13 cellular contexts compared by ENCODE assay signal in genomic region chr10:75417522-75417927, GRCh38. TPM values are rescaled to one million over a fixed set of nuclear protein-coding genes. Genes with fewer than 3 reads are reported as not detected.
A peak's percentile ranks its signal among the peaks of the same experiment; 100 is the strongest.
DNase-seq lines count a peak whose midpoint lies in the region; ATAC-seq and TF ChIP-seq lines count a peak whose summit lies in the region.
"Had no signal": no experiment of that assay in that cellular context is flagged by ENCODE, and none has a peak within 500 bp of the region (broad histone marks: within the 10 kb centered on the region; RNA-seq: fewer than 3 reads in every experiment).

No MANE protein-coding gene starts in this region.

- H3K23ac ChIP-seq in mesendoderm (ENCODE audit: low read length), result no peak overlapping the region

- no peak overlapping the region for H2AFZ ChIP-seq in smooth muscle cell (ENCODE audit: low read depth)

- no peaks in the 10 kb centered on the region for H3K79me2 ChIP-seq in mesendoderm (ENCODE audit: control insufficient read depth, insufficient read depth, low read length)
- no peaks in the 10 kb centered on the region for H3K79me2 ChIP-seq in smooth muscle cell (ENCODE audit: low read depth)

- H3K36me3 ChIP-seq in mesendoderm (ENCODE audit: control insufficient read depth, insufficient read depth, low read length) (no peaks in the 10 kb centered on the region), smooth muscle cell (ENCODE audit: low read depth) (no peaks in the 10 kb centered on the region)
- H3K36me3 ChIP-seq: BLaER1 had no signal

- H3K9ac ChIP-seq in mesendoderm (ENCODE audit: low read length) (no peak overlapping the region), smooth muscle cell (ENCODE audit: low read depth) (no peak overlapping the region)
- H3K9ac ChIP-seq: BLaER1 had no signal

- CTCF ChIA-PET in WTC11 (lab: Charles Lee), result interaction anchor here (0.6 to 1.3 kb wide), 2 partner anchors 18 to 125 kb away, joined by 3 to 7 read pairs; no protein-coding TSS in a partner anchor

- H3K4me3 ChIP-seq in mesendoderm (ENCODE audit: low read length) (no peak overlapping the region), smooth muscle cell (no peak overlapping the region)
- H3K4me3 ChIP-seq: BLaER1 had no signal

- H3K36me3 Mint-ChIP-seq in WTC11, result no peaks in the 10 kb centered on the region

- DNase-seq in Daoy (ENCODE audit: low read depth) (peak; percentile 48), NCI-H146 treated with DMSO at 0.1 percent for 48 hours (lab: John Stamatoyannopoulos, UW; ENCODE audit: unreplicated experiment) (peak; percentile 75), WTC11 (ENCODE audit: low spot score) (peak; percentile 67), mesendoderm (peak; percentile 95), 8988T (no peak), smooth muscle cell (lab: John Stamatoyannopoulos, UW; ENCODE audit: unreplicated experiment) (no peak), NOMO-1 treated with DMSO at 0.1 percent for 48 hours (lab: John Stamatoyannopoulos, UW; ENCODE audit: unreplicated experiment) (no peak)
- DNase-seq: activated CD4-positive, alpha-beta T cell treated with anti-CD3 and anti-CD28 coated beads, Interleukin-2, amount 50 U/mL, for 48 hours; stimulated activated CD4-positive, alpha-beta T cell treated with anti-CD3 and anti-CD28 coated beads, Interleukin-15, amount 100 ng/mL, for 24 hours; T1000 had no signal

- H4K8ac ChIP-seq in mesendoderm (ENCODE audit: low read depth, low read length), result no peak overlapping the region

- H3K27me3 ChIP-seq in mesendoderm (ENCODE audit: insufficient read depth, low read length, poor library complexity) (peaks cover 32% of the 10 kb centered on the region), smooth muscle cell (ENCODE audit: low read depth) (peaks cover 50% of the 10 kb centered on the region)
- H3K27me3 ChIP-seq: BLaER1 had no signal

- H2BK120ac ChIP-seq in mesendoderm (ENCODE audit: low read depth, low read length), result no peak overlapping the region

- no peak overlapping the region for H3K18ac ChIP-seq in mesendoderm (ENCODE audit: low read length)

- H4K5ac ChIP-seq in mesendoderm (ENCODE audit: low read length), result no peak overlapping the region

- H3K27me3 Mint-ChIP-seq in WTC11 (ENCODE audit: low read depth), result peaks cover 100% of the 10 kb centered on the region

- no peaks in the 10 kb centered on the region for H3K79me1 ChIP-seq in mesendoderm (ENCODE audit: low read length)

- no peaks in the 10 kb centered on the region for H4K20me1 ChIP-seq in smooth muscle cell (ENCODE audit: low read depth)
- H4K20me1 ChIP-seq: BLaER1 had no signal

- TF ChIP-seq CTCF in WTC11 (IDR thresholded peaks at IDR 0.05) (no peak), smooth muscle cell (IDR thresholded peaks at IDR 0.05; ENCODE audit: borderline replicate concordance, insufficient read depth, poor library complexity, severe bottlenecking) (no peak)

- H3K9me3 ChIP-seq in smooth muscle cell (replicated peaks; ENCODE audit: low read depth), result no peaks in the 10 kb centered on the region
- H3K9me3 ChIP-seq: BLaER1 had no signal

- H3K4me3 Mint-ChIP-seq in WTC11, result no peak overlapping the region

- POLR2A ChIA-PET in WTC11 (lab: Charles Lee), result no interaction called here

- H3F3A ChIP-seq in smooth muscle cell (ENCODE audit: low read depth), result no peaks in the 10 kb centered on the region

- no peak overlapping the region for H2BK15ac ChIP-seq in mesendoderm (replicated peaks; ENCODE audit: low read depth)

- H3K4me1 ChIP-seq in mesendoderm (ENCODE audit: control insufficient read depth, low read depth, low read length), result peaks cover 4% of the 10 kb centered on the region
- H3K4me1 ChIP-seq in smooth muscle cell (ENCODE audit: low read depth), result no peaks in the 10 kb centered on the region
- H3K4me1 ChIP-seq: BLaER1 had no signal

- peaks cover 20% of the 10 kb centered on the region for H3K4me1 Mint-ChIP-seq in WTC11

- no peak overlapping the region for H3K27ac Mint-ChIP-seq in WTC11

- H3K9me3 Mint-ChIP-seq in WTC11, result no peaks in the 10 kb centered on the region

- H3K4me2 ChIP-seq in mesendoderm (ENCODE audit: low read length) (no peak overlapping the region), smooth muscle cell (no peak overlapping the region)
- H3K4me2 ChIP-seq: BLaER1 had no signal

- H2BK5ac ChIP-seq in mesendoderm (ENCODE audit: low read length), result no peak overlapping the region

- H3K27ac ChIP-seq in mesendoderm (ENCODE audit: low read depth, low read length), result no peak overlapping the region
- H3K27ac ChIP-seq in smooth muscle cell (ENCODE audit: low read depth), result no peak overlapping the region
- H3K27ac ChIP-seq: BLaER1 had no signal

- peak; percentile 97 for ATAC-seq in WTC11
- ATAC-seq: left lobe of liver had no signal

- H3K56ac ChIP-seq in mesendoderm (ENCODE audit: low read length), result no peak overlapping the region

- H2AK5ac ChIP-seq in mesendoderm (ENCODE audit: low read length), result no peak overlapping the region

- WGBS in mesendoderm (ENCODE audit: extremely low coverage, insufficient coverage, low lambda C conversion rate), result no CpG with 5 or more reads among the region's 5 CpGs
- 13% methylated on average over 5 of the region's 5 CpGs for WGBS in smooth muscle cell (ENCODE audit: low lambda C conversion rate)

- no peak overlapping the region for H3K4ac ChIP-seq in mesendoderm (ENCODE audit: low read depth, low read length)

TF ChIP-seq in WTC11, 78 proteins besides CTCF, POLR2A, EP300 and RAD21:
- no peak for TF ChIP-seq NR1H2 (CRISPR knock-in tag; IDR thresholded peaks at IDR 0.05)
- 0 out of 2 replicates have a peak, but pooled peaks have one; percentile 40 for TF ChIP-seq TEAD1 (CRISPR knock-in tag; IDR thresholded peaks at IDR 0.05)
- TF ChIP-seq FOXK1 (CRISPR knock-in tag; IDR thresholded peaks at IDR 0.05), result peak; percentile 75; the same call in 1 of the 2 replicates
- no peak for TF ChIP-seq GABPB1 (CRISPR knock-in tag; IDR thresholded peaks at IDR 0.05)
- no peak for TF ChIP-seq MAX (CRISPR knock-in tag; IDR thresholded peaks at IDR 0.05)
- TF ChIP-seq FOXP4 (CRISPR knock-in tag; IDR thresholded peaks at IDR 0.05), result 0 out of 2 replicates have a peak, but pooled peaks have one; percentile 44

RNA-seq across cellular contexts. Expression of gene LRMDA, which starts 13.9 kb away (rescaled TPM):
- 1.6 TPM in 1 of 2 replicates, not detected in the other for total RNA-seq in Daoy (2014; rRNA removed; shearing (Covaris generic))
- 0.48 to 0.92 TPM (median 0.78 TPM) in 3 replicates for total RNA-seq in WTC11 (2021)
- 0.17 TPM for polyA plus RNA-seq in mesendoderm (2013, experiment 1 of 2)
- polyA plus RNA-seq in mesendoderm (2013, experiment 2 of 2), result 0.69 TPM
- 1.5 and 87.4 TPM in 2 replicates for total RNA-seq in smooth muscle cell
- 1.6 and 2.0 TPM in 2 replicates for polyA plus RNA-seq in smooth muscle cell
- total RNA-seq: myocyte had no signal

RNA-seq across cellular contexts. Expression of gene ZNF503, which starts 16.0 kb away (rescaled TPM):
- total RNA-seq in Daoy (2014; rRNA removed; shearing (Covaris generic)), result 3.7 and 5.7 TPM in 2 replicates
- total RNA-seq in WTC11 (2021) (0.25 to 0.39 TPM (median 0.34 TPM) in 3 replicates), smooth muscle cell (5.2 and 11.8 TPM in 2 replicates)
- 1.4 TPM for polyA plus RNA-seq in mesendoderm (2013, experiment 1 of 2)
- polyA plus RNA-seq in mesendoderm (2013, experiment 2 of 2), result 1.3 TPM
- 6.8 and 8.4 TPM in 2 replicates for polyA plus RNA-seq in smooth muscle cell

Comparison
In these comparisons a context has a peak if more than half of its experiments do, and no peak if none do; other contexts are left out.
1. DNase-seq: peak in Daoy (single experiment), NCI-H146 treated with DMSO at 0.1 percent for 48 hours (single experiment), WTC11 (single experiment) and mesendoderm (single experiment); none in 8988T (single experiment), smooth muscle cell (single experiment) and NOMO-1 treated with DMSO at 0.1 percent for 48 hours (single experiment).